Comparison of ENCODE assay signal across 10 cellular contexts in the genomic region with DNA sequence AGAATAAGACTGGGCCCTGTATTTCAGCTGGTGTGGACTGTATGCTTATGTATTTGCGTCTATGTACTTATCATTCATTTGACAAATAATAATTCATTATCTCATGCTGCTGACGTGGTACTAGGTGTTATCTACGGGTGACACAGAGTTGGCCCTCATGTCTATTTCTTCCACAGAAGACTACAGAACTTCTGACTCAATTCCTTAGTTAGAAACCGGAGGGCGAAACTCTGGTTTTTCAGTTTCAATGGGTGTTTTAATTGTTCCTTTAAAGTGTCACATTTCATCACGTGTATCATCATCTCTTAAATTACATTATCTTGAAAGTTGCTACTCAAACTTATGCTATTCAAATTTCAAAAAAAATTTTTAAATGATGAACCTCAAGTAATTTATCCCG.
DNase-seq lines count a peak whose midpoint lies in the region; ATAC-seq and TF ChIP-seq lines count a peak whose summit lies in the region.
"Had no signal": no experiment of that assay in that cellular context is flagged by ENCODE, and none has a peak within 500 bp of the region (broad histone marks: within the 10 kb centered on the region; RNA-seq: fewer than 3 reads in every experiment).

No MANE protein-coding gene starts in this region.

- CTCF ChIA-PET in activated naive CD4-positive, alpha-beta T cell treated with anti-CD3 and anti-CD28 coated beads, Interleukin-2, amount 10 ng/mL, durations not matched to agents 7 days and 5 days (lab: Charles Lee) = no interaction called here
- CTCF ChIA-PET in WTC11 (lab: Charles Lee) = no interaction called here

- ATAC-seq in GM18508 (IDR thresholded peaks at IDR 0.05; ENCODE audit: insufficient read depth, unreplicated experiment) = peak; percentile 57
- peak; percentile 69 for ATAC-seq in GM21390 (IDR thresholded peaks at IDR 0.05; ENCODE audit: unreplicated experiment)
- ATAC-seq in HG03354 (IDR thresholded peaks at IDR 0.05; ENCODE audit: poor library complexity, severe bottlenecking, unreplicated experiment) = peak; percentile 67
- no peak for ATAC-seq in WTC11

- no peaks in the 10 kb centered on the region for H3K27me3 ChIP-seq in vagina
- H3K27me3 ChIP-seq: MG63 had no signal

- TF ChIP-seq CTCF in vagina (IDR thresholded peaks at IDR 0.05) = no peak
- TF ChIP-seq CTCF in WTC11 (IDR thresholded peaks at IDR 0.05) = no peak

- H3K4me3 Mint-ChIP-seq in activated naive CD4-positive, alpha-beta T cell treated with anti-CD3 and anti-CD28 coated beads, Interleukin-2, amount 10 ng/mL, durations not matched to agents 7 days and 5 days = no peak overlapping the region
- H3K4me3 Mint-ChIP-seq in WTC11 = no peak overlapping the region

- no peak overlapping the region for H3K27ac ChIP-seq in vagina
- H3K27ac ChIP-seq: VCaP had no signal

- H3K9me3 ChIP-seq in vagina = no peaks in the 10 kb centered on the region
- H3K9me3 ChIP-seq: MG63 had no signal

- H3K4me1 Mint-ChIP-seq in activated naive CD4-positive, alpha-beta T cell treated with anti-CD3 and anti-CD28 coated beads, Interleukin-2, amount 10 ng/mL, durations not matched to agents 7 days and 5 days = peaks cover 35% of the 10 kb centered on the region
- peaks cover 6% of the 10 kb centered on the region for H3K4me1 Mint-ChIP-seq in WTC11

- peaks cover 12% of the 10 kb centered on the region for H3K27me3 Mint-ChIP-seq in activated naive CD4-positive, alpha-beta T cell treated with anti-CD3 and anti-CD28 coated beads, Interleukin-2, amount 10 ng/mL, durations not matched to agents 7 days and 5 days
- no peaks in the 10 kb centered on the region for H3K27me3 Mint-ChIP-seq in WTC11 (ENCODE audit: low read depth)

- no peaks in the 10 kb centered on the region for H3K9me3 Mint-ChIP-seq in activated naive CD4-positive, alpha-beta T cell treated with anti-CD3 and anti-CD28 coated beads, Interleukin-2, amount 10 ng/mL, durations not matched to agents 7 days and 5 days
- H3K9me3 Mint-ChIP-seq in WTC11 = no peaks in the 10 kb centered on the region

- intact Hi-C loops in vagina (cut with DNase I) = loop anchor here (10.0 kb wide), 2 partner anchors 1055 to 1235 kb away; no protein-coding TSS in a partner anchor

- no peak for TF ChIP-seq POLR2A in vagina (IDR thresholded peaks at IDR 0.05)

- H3K36me3 Mint-ChIP-seq in activated naive CD4-positive, alpha-beta T cell treated with anti-CD3 and anti-CD28 coated beads, Interleukin-2, amount 10 ng/mL, durations not matched to agents 7 days and 5 days = no peaks in the 10 kb centered on the region
- no peaks in the 10 kb centered on the region for H3K36me3 Mint-ChIP-seq in WTC11

- peak overlapping the region; percentile 39 for H3K27ac Mint-ChIP-seq in activated naive CD4-positive, alpha-beta T cell treated with anti-CD3 and anti-CD28 coated beads, Interleukin-2, amount 10 ng/mL, durations not matched to agents 7 days and 5 days
- no peak overlapping the region for H3K27ac Mint-ChIP-seq in WTC11

- DNase-seq in activated naive CD4-positive, alpha-beta T cell treated with anti-CD3 and anti-CD28 coated beads, Interleukin-2, amount 10 ng/mL, durations not matched to agents 7 days and 5 days = no peak
- no peak for DNase-seq in vagina (ENCODE audit: extremely low spot score in 2 of 2)
- no peak for DNase-seq in activated effector memory CD4-positive, alpha-beta T cell treated with Interleukin-2 at 50 U/mL for 16 hours
- DNase-seq in WTC11 (ENCODE audit: low spot score) = no peak
- no peak for DNase-seq in DMS153 treated with DMSO at 0.1 percent for 48 hours (lab: John Stamatoyannopoulos, UW; ENCODE audit: unreplicated experiment)
- DNase-seq: MG63 had no signal

- H3K4me3 ChIP-seq in vagina = no peak overlapping the region
- H3K4me3 ChIP-seq: MG63 had no signal

- POLR2A ChIA-PET in WTC11 (lab: Charles Lee) = no interaction called here

- no peaks in the 10 kb centered on the region for H3K36me3 ChIP-seq in vagina
- H3K36me3 ChIP-seq: MG63 had no signal

- H3K4me1 ChIP-seq in vagina = no peaks in the 10 kb centered on the region

TF ChIP-seq in WTC11, 78 proteins besides CTCF, POLR2A, EP300 and RAD21:
- no peak for TF ChIP-seq ZNF423 (CRISPR knock-in tag; IDR thresholded peaks at IDR 0.05)
- no peak for TF ChIP-seq SOX15 (CRISPR knock-in tag; IDR thresholded peaks at IDR 0.05)
- TF ChIP-seq, protein P1, sequence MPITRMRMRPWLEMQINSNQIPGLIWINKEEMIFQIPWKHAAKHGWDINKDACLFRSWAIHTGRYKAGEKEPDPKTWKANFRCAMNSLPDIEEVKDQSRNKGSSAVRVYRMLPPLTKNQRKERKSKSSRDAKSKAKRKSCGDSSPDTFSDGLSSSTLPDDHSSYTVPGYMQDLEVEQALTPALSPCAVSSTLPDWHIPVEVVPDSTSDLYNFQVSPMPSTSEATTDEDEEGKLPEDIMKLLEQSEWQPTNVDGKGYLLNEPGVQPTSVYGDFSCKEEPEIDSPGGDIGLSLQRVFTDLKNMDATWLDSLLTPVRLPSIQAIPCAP (CRISPR knock-in tag; IDR thresholded peaks at IDR 0.05) = no peak
- no peak for TF ChIP-seq ATF1 (CRISPR knock-in tag; IDR thresholded peaks at IDR 0.05)
- TF ChIP-seq HMGA2 (CRISPR knock-in tag; IDR thresholded peaks at IDR 0.05) = no peak
- TF ChIP-seq, protein P2, sequence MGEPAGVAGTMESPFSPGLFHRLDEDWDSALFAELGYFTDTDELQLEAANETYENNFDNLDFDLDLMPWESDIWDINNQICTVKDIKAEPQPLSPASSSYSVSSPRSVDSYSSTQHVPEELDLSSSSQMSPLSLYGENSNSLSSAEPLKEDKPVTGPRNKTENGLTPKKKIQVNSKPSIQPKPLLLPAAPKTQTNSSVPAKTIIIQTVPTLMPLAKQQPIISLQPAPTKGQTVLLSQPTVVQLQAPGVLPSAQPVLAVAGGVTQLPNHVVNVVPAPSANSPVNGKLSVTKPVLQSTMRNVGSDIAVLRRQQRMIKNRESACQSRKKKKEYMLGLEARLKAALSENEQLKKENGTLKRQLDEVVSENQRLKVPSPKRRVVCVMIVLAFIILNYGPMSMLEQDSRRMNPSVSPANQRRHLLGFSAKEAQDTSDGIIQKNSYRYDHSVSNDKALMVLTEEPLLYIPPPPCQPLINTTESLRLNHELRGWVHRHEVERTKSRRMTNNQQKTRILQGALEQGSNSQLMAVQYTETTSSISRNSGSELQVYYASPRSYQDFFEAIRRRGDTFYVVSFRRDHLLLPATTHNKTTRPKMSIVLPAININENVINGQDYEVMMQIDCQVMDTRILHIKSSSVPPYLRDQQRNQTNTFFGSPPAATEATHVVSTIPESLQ (CRISPR knock-in tag; IDR thresholded peaks at IDR 0.05) = no peak
- TF ChIP-seq ZBTB21 (CRISPR knock-in tag; IDR thresholded peaks at IDR 0.05; ENCODE audit: borderline replicate concordance) = no peak
- no peak for TF ChIP-seq ZNF671 (CRISPR knock-in tag; IDR thresholded peaks at IDR 0.05)
- TF ChIP-seq ZNF396 (CRISPR knock-in tag; IDR thresholded peaks at IDR 0.05; ENCODE audit: borderline replicate concordance) = no peak
- TF ChIP-seq NFATC4 (CRISPR knock-in tag; IDR thresholded peaks at IDR 0.05) = no peak
- TF ChIP-seq, protein P3, sequence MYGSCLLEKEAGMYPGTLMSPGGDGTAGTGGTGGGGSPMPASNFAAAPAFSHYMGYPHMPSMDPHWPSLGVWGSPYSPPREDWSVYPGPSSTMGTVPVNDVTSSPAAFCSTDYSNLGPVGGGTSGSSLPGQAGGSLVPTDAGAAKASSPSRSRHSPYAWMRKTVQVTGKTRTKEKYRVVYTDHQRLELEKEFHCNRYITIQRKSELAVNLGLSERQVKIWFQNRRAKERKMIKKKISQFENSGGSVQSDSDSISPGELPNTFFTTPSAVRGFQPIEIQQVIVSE (CRISPR knock-in tag; IDR thresholded peaks at IDR 0.05; ENCODE audit: borderline replicate concordance) = no peak
- no peak for TF ChIP-seq FOXP1 (CRISPR knock-in tag; IDR thresholded peaks at IDR 0.05; ENCODE audit: borderline replicate concordance)
- no peak for TF ChIP-seq JUN (CRISPR knock-in tag; IDR thresholded peaks at IDR 0.05)
- TF ChIP-seq TP53 (CRISPR knock-in tag; IDR thresholded peaks at IDR 0.05) = no peak
- no peak for TF ChIP-seq ZNF138 (CRISPR knock-in tag; conservative IDR thresholded peaks at IDR 0.05)
